In genomic region chr1:115088115-115088794, GRCh38 we compare ENCODE assay signal across 12 cellular contexts. TPM values are rescaled to one million over a fixed set of nuclear protein-coding genes. Genes with fewer than 3 reads are reported as not detected.
DNase-seq lines count a peak whose midpoint lies in the region; ATAC-seq, FAIRE-seq and TF ChIP-seq lines count a peak whose summit lies in the region.
"Had no signal": no experiment of that assay in that cellular context is flagged by ENCODE, and none has a peak within 500 bp of the region (broad histone marks: within the 10 kb centered on the region; RNA-seq: fewer than 3 reads in every experiment).

No MANE protein-coding gene starts in this region.

- intact Hi-C loops in colonic mucosa (cut with DNase I) (no loop called here), natural killer cell (cut with micrococcal nuclease) (no loop called here)

- no peak for DNase-seq in stimulated activated naive CD8-positive, alpha-beta T cell treated with anti-CD3 and anti-CD28 coated beads, Interleukin-15, Interleukin-2, amounts not matched to agents 100 U/mL and 50 U/mL, for 24 hours
- DNase-seq in colonic mucosa: no peak
- DNase-seq in natural killer cell: no peak
- DNase-seq in COLO829 (ENCODE audit: low spot score): no peak
- no peak for DNase-seq in NCI-H128 (lab: John Stamatoyannopoulos, UW; ENCODE audit: unreplicated experiment)
- DNase-seq in RCC 7860 (ENCODE audit: low spot score): no peak
- DNase-seq: left ventricle myocardium superior; stimulated activated CD4-positive, alpha-beta T cell treated with anti-CD3 and anti-CD28 coated beads, Interleukin-2, amount 100 ng/mL, for 48 hours had no signal

- no peak overlapping the region for H3K27ac Mint-ChIP-seq in stimulated activated naive CD8-positive, alpha-beta T cell treated with anti-CD3 and anti-CD28 coated beads, Interleukin-15, Interleukin-2, amounts not matched to agents 100 ng/mL and 50 ng/mL, for 24 hours
- peak overlapping the region; percentile 80 to 85 for H3K27ac Mint-ChIP-seq in natural killer cell

- H3K9me3 ChIP-seq in colonic mucosa: no peaks in the 10 kb centered on the region

- no peak for ATAC-seq in stimulated activated naive CD8-positive, alpha-beta T cell treated with anti-CD3 and anti-CD28 coated beads, Interleukin-15, Interleukin-2, amounts not matched to agents 100 U/mL and 50 U/mL, for 24 hours
- ATAC-seq in natural killer cell (no peak), GM21447 (IDR thresholded peaks at IDR 0.05; ENCODE audit: unreplicated experiment) (no peak)

- peaks cover 8% of the 10 kb centered on the region for H3K27me3 Mint-ChIP-seq in stimulated activated naive CD8-positive, alpha-beta T cell treated with anti-CD3 and anti-CD28 coated beads, Interleukin-15, Interleukin-2, amounts not matched to agents 100 ng/mL and 50 ng/mL, for 24 hours
- no peaks in the 10 kb centered on the region for H3K27me3 Mint-ChIP-seq in natural killer cell (ENCODE audit: low read depth in 2 of 2)

- FAIRE-seq in RCC 7860 (lab: Jason Lieb, UNC): no peak

- peak overlapping the region; percentile 69 for H3K4me3 ChIP-seq in colonic mucosa

- H3K9ac ChIP-seq in colonic mucosa (ENCODE audit: low read depth in 2 of 2, low read length in 2 of 2): no peak overlapping the region

- TF ChIP-seq CTCF in colonic mucosa (IDR thresholded peaks at IDR 0.05) (no peak), natural killer cell (IDR thresholded peaks at IDR 0.05) (no peak)

- H3K4me1 Mint-ChIP-seq in stimulated activated naive CD8-positive, alpha-beta T cell treated with anti-CD3 and anti-CD28 coated beads, Interleukin-15, Interleukin-2, amounts not matched to agents 100 ng/mL and 50 ng/mL, for 24 hours (ENCODE audit: low read depth): peaks cover 39% of the 10 kb centered on the region
- peaks cover 70 to 76% of the 10 kb centered on the region in 2 donors for H3K4me1 Mint-ChIP-seq in natural killer cell

- no peaks in the 10 kb centered on the region for H3K36me3 ChIP-seq in colonic mucosa

- no peaks in the 10 kb centered on the region for H3K9me3 Mint-ChIP-seq in stimulated activated naive CD8-positive, alpha-beta T cell treated with anti-CD3 and anti-CD28 coated beads, Interleukin-15, Interleukin-2, amounts not matched to agents 100 ng/mL and 50 ng/mL, for 24 hours
- H3K9me3 Mint-ChIP-seq in natural killer cell: no peaks in the 10 kb centered on the region

- peak overlapping the region; percentile 65 for H3K4me3 Mint-ChIP-seq in stimulated activated naive CD8-positive, alpha-beta T cell treated with anti-CD3 and anti-CD28 coated beads, Interleukin-15, Interleukin-2, amounts not matched to agents 100 ng/mL and 50 ng/mL, for 24 hours
- H3K4me3 Mint-ChIP-seq in natural killer cell: peak overlapping the region; percentile 86

- no peaks in the 10 kb centered on the region for H3K4me1 ChIP-seq in colonic mucosa

- H3K27me3 ChIP-seq in colonic mucosa: no peaks in the 10 kb centered on the region

- no peaks in the 10 kb centered on the region for H3K36me3 Mint-ChIP-seq in stimulated activated naive CD8-positive, alpha-beta T cell treated with anti-CD3 and anti-CD28 coated beads, Interleukin-15, Interleukin-2, amounts not matched to agents 100 ng/mL and 50 ng/mL, for 24 hours (ENCODE audit: low read depth)
- no peaks in the 10 kb centered on the region for H3K36me3 Mint-ChIP-seq in natural killer cell

- peak overlapping the region; percentile 52 for H3K27ac ChIP-seq in colonic mucosa

RNA-seq across cellular contexts. Expression of gene TSPAN2, which starts 1.0 kb away (rescaled TPM):
- total RNA-seq in colonic mucosa (10 to 100 TPM in 1 of 2 donors, 1 to 10 TPM in 1; 2.1 to 14.6 TPM), natural killer cell (10 to 100 TPM; 17.1 to 41.4 (median 28.6) TPM)

RNA-seq across cellular contexts. Expression of gene TSHB, which starts 58.6 kb away (rescaled TPM):
- not detected for total RNA-seq in colonic mucosa
- not detected for total RNA-seq in natural killer cell
- total RNA-seq: dermis microvascular lymphatic vessel endothelial cell, left ventricle myocardium superior, LHCN-M2 had no signal
